In the genomic region with DNA sequence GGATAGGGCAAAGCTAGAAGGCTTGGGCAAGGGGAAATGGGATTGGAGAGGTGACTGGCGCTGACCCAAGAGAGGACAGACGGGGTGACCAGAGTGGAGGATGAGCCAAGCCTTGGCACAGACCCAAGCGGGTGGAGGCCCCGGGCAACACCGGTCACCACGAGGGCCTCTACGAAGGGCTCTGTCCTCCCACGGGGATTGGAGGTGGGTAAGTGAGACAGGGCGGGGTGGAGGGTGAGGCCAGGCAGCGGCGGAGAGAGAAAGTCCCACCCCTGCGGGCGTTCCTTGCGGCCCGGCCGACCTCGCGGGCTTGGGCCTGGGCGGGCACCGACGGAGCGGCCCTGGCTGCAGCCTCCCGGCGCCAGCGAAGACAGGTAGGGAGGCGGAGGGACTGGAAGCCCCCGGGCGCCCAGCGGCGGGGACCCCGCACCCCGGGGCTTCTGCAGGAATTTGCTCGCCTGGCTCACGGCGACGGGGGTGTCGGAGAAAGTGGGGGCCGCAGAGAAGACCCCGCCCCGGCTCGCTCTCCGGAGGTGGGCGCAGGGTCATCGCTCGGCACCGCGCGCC, we compare ENCODE assay signal across 8 cellular contexts. TPM values are rescaled to one million over a fixed set of nuclear protein-coding genes. Genes with fewer than 3 reads are reported as not detected.
DNase-seq lines count a peak whose midpoint lies in the region; ATAC-seq and TF ChIP-seq lines count a peak whose summit lies in the region.

A gene with protein sequence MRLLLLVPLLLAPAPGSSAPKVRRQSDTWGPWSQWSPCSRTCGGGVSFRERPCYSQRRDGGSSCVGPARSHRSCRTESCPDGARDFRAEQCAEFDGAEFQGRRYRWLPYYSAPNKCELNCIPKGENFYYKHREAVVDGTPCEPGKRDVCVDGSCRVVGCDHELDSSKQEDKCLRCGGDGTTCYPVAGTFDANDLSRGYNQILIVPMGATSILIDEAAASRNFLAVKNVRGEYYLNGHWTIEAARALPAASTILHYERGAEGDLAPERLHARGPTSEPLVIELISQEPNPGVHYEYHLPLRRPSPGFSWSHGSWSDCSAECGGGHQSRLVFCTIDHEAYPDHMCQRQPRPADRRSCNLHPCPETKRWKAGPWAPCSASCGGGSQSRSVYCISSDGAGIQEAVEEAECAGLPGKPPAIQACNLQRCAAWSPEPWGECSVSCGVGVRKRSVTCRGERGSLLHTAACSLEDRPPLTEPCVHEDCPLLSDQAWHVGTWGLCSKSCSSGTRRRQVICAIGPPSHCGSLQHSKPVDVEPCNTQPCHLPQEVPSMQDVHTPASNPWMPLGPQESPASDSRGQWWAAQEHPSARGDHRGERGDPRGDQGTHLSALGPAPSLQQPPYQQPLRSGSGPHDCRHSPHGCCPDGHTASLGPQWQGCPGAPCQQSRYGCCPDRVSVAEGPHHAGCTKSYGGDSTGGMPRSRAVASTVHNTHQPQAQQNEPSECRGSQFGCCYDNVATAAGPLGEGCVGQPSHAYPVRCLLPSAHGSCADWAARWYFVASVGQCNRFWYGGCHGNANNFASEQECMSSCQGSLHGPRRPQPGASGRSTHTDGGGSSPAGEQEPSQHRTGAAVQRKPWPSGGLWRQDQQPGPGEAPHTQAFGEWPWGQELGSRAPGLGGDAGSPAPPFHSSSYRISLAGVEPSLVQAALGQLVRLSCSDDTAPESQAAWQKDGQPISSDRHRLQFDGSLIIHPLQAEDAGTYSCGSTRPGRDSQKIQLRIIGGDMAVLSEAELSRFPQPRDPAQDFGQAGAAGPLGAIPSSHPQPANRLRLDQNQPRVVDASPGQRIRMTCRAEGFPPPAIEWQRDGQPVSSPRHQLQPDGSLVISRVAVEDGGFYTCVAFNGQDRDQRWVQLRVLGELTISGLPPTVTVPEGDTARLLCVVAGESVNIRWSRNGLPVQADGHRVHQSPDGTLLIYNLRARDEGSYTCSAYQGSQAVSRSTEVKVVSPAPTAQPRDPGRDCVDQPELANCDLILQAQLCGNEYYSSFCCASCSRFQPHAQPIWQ (plus strand): TSS at position 288 of the 567 bp plus-strand sequence. CDS start 2,273 bp downstream, outside the sequence.

- H3K4me1 Mint-ChIP-seq in activated CD8-positive, alpha-beta memory T cell treated with anti-CD3 and anti-CD28 coated beads, Interleukin-2, amount 10 ng/mL, durations not matched to agents 7 days and 5 days = peaks cover 19% of the 10 kb centered on the region

- H3K9me3 Mint-ChIP-seq in activated CD8-positive, alpha-beta memory T cell treated with anti-CD3 and anti-CD28 coated beads, Interleukin-2, amount 10 ng/mL, durations not matched to agents 7 days and 5 days (ENCODE audit: low read depth) = no peaks in the 10 kb centered on the region

- peak within 1 kb of the TSS; percentile 80 for H2AFZ ChIP-seq in osteoblast (ENCODE audit: low read length)

- CTCF ChIA-PET in activated CD8-positive, alpha-beta memory T cell treated with anti-CD3 and anti-CD28 coated beads, Interleukin-2, amount 10 ng/mL, durations not matched to agents 7 days and 5 days (lab: Charles Lee) = interaction anchor here (0.7 to 1.6 kb wide), 2 partner anchors 11 to 58 kb away, joined by 3 to 4 read pairs; no protein-coding TSS in a partner anchor

- H3K36me3 ChIP-seq in SK-N-MC (ENCODE audit: insufficient read depth, low read length) (no peaks in the 10 kb centered on the region), osteoblast (ENCODE audit: insufficient read depth, low read length) (no peaks in the 10 kb centered on the region)

- no peak for DNase-seq in activated CD8-positive, alpha-beta memory T cell treated with anti-CD3 and anti-CD28 coated beads, Interleukin-2, amount 10 ng/mL, durations not matched to agents 7 days and 5 days
- DNase-seq in activated CD8-positive, alpha-beta memory T cell treated with anti-CD3 and anti-CD28 coated beads, Interleukin-2, amount 50 U/mL, for 4 hours = no peak
- DNase-seq in SK-N-MC (ENCODE audit: low read depth, low spot score) (no peak), fibroblast of pulmonary artery (ENCODE audit: low read depth) (peak; percentile 44), osteoblast (ENCODE audit: insufficient read length, low spot score, missing footprints) (peak; percentile 53), NCI-H146 treated with DMSO at 0.1 percent for 48 hours (lab: John Stamatoyannopoulos, UW; ENCODE audit: unreplicated experiment) (no peak), NCI-H1930 (lab: John Stamatoyannopoulos, UW) (no peak)
- DNase-seq in stimulated activated naive CD4-positive, alpha-beta T cell (lab: John Stamatoyannopoulos, UW) = no peak

- peak; percentile 48 for ATAC-seq in activated CD8-positive, alpha-beta memory T cell treated with anti-CD3 and anti-CD28 coated beads, Interleukin-2, amount 10 ng/mL, durations not matched to agents 7 days and 5 days

- peaks cover 73% of the 10 kb centered on the region for H3K27me3 ChIP-seq in osteoblast (ENCODE audit: insufficient read depth, low read length)

- H3K4me3 ChIP-seq in SK-N-MC (no peak within 1 kb of the TSS), fibroblast of pulmonary artery (replicated peaks; ENCODE audit: low read depth, low read length) (peak within 1 kb of the TSS; percentile 61), osteoblast (ENCODE audit: insufficient read depth, low read length) (peak within 1 kb of the TSS; percentile 64)

- H3K9me3 ChIP-seq in SK-N-MC (ENCODE audit: low read depth, low read length) (no peaks in the 10 kb centered on the region), osteoblast (ENCODE audit: low read depth, low read length) (no peaks in the 10 kb centered on the region)

- H3K4me1 ChIP-seq in osteoblast (ENCODE audit: insufficient read depth, low read length) = peaks cover 23% of the 10 kb centered on the region

- H3K79me2 ChIP-seq in osteoblast (ENCODE audit: insufficient read depth, low read length) = no peaks in the 10 kb centered on the region

- H3K4me2 ChIP-seq in osteoblast (ENCODE audit: insufficient read depth, low read length) = peak within 1 kb of the TSS; percentile 84

- peaks cover 83% of the 10 kb centered on the region for H3K27me3 Mint-ChIP-seq in activated CD8-positive, alpha-beta memory T cell treated with anti-CD3 and anti-CD28 coated beads, Interleukin-2, amount 10 ng/mL, durations not matched to agents 7 days and 5 days

- H3K36me3 Mint-ChIP-seq in activated CD8-positive, alpha-beta memory T cell treated with anti-CD3 and anti-CD28 coated beads, Interleukin-2, amount 10 ng/mL, durations not matched to agents 7 days and 5 days = no peaks in the 10 kb centered on the region

- H3K27ac ChIP-seq in SK-N-MC = peak within 1 kb of the TSS; percentile 80
- no peak within 1 kb of the TSS for H3K27ac ChIP-seq in osteoblast (ENCODE audit: low read depth, low read length)

- TF ChIP-seq CTCF in fibroblast of pulmonary artery (IDR thresholded peaks at IDR 0.05; ENCODE audit: low read length, missing control alignments) (no peak), osteoblast (IDR thresholded peaks at IDR 0.05; ENCODE audit: extremely low read depth, low read depth, low read length) (no peak)

- H3K27ac Mint-ChIP-seq in activated CD8-positive, alpha-beta memory T cell treated with anti-CD3 and anti-CD28 coated beads, Interleukin-2, amount 10 ng/mL, durations not matched to agents 7 days and 5 days = no peak within 1 kb of the TSS

- peaks cover 11% of the 10 kb centered on the region for H4K20me1 ChIP-seq in osteoblast (ENCODE audit: insufficient read depth, low read length)

- no peak within 1 kb of the TSS for H3K9ac ChIP-seq in SK-N-MC (ENCODE audit: insufficient read length)

- H3K4me3 Mint-ChIP-seq in activated CD8-positive, alpha-beta memory T cell treated with anti-CD3 and anti-CD28 coated beads, Interleukin-2, amount 10 ng/mL, durations not matched to agents 7 days and 5 days = peak within 1 kb of the TSS; percentile 45

RNA-seq across cellular contexts. Expression of the gene that starts here (rescaled TPM):
- total RNA-seq in activated CD8-positive, alpha-beta memory T cell treated with anti-CD3 and anti-CD28 coated beads, Interleukin-2, amount 10 ng/mL, durations not matched to agents 7 days and 5 days = 1 to 10 TPM in 1 of 2 experiments, under 1 TPM in 1; 0.73 to 1.8 TPM
- 5.3 and 5.8 TPM in 2 replicates for total RNA-seq in osteoblast

Comparison
In these comparisons a context has a peak if more than half of its experiments do, and no peak if none do; other contexts are left out.
1. DNase-seq: peak in fibroblast of pulmonary artery (single experiment) and osteoblast (single experiment); none in activated CD8-positive, alpha-beta memory T cell treated with anti-CD3 and anti-CD28 coated beads, Interleukin-2, amount 10 ng/mL, durations not matched to agents 7 days and 5 days (single experiment), activated CD8-positive, alpha-beta memory T cell treated with anti-CD3 and anti-CD28 coated beads, Interleukin-2, amount 50 U/mL, for 4 hours (single experiment), SK-N-MC (single experiment), NCI-H146 treated with DMSO at 0.1 percent for 48 hours (single experiment), stimulated activated naive CD4-positive, alpha-beta T cell (0 of 6) and NCI-H1930 (0 of 2).